27 cellular contexts compared by ENCODE assay signal in the genomic region with DNA sequence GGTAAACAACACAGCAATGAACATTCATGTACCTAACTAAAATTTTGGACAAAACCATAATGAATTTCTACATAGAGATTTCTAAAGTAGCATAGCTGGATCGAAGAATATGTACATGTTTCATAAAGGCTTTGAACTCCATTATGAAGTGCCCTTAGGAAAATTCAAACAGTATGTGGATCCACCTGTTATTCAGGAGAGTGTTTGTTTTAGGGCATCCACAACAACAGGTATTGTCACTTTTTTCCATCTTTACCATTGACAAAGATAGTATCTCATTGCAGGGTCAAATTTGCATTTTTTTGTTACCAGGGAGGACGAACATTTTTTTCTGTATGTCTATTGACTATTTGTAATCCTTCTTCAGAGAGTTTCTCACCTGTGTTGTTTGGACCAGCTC.
"Had no signal": no experiment of that assay in that cellular context is flagged by ENCODE, and none has a peak within 500 bp of the region (broad histone marks: within the 10 kb centered on the region; RNA-seq: fewer than 3 reads in every experiment).

No MANE protein-coding gene starts in this region.

- H3K9me3 Mint-ChIP-seq: stimulated activated effector memory CD8-positive, alpha-beta T cell treated with anti-CD3 and anti-CD28 coated beads, Interleukin-12 subunit alpha, Interleukin-12 subunit beta, amount 100 ng/mL, for 72 hours; stimulated activated naive CD8-positive, alpha-beta T cell treated with anti-CD3 and anti-CD28 coated beads, Interleukin-15, amount 100 ng/mL, for 72 hours; stimulated activated naive CD8-positive, alpha-beta T cell treated with anti-CD3 and anti-CD28 coated beads, Interleukin-15, Interleukin-2, amounts not matched to agents 100 ng/mL and 50 ng/mL, for 24 hours; type B pancreatic cell had no signal

- H3K4me1 Mint-ChIP-seq: stimulated activated effector memory CD8-positive, alpha-beta T cell treated with anti-CD3 and anti-CD28 coated beads, Interleukin-12 subunit alpha, Interleukin-12 subunit beta, amount 100 ng/mL, for 72 hours; stimulated activated memory B cell treated with anti-CD40 and anti-IgM and Interleukin-4, amounts not matched to agents 10 μg/mL and 1 μg/mL and 100 μg/mL, for 72 hours; stimulated activated naive B cell treated with anti-CD40 and anti-IgM and Interleukin-4, amounts not matched to agents 10 μg/mL and 1 μg/mL and 100 μg/mL, for 72 hours; stimulated activated naive CD8-positive, alpha-beta T cell treated with anti-CD3 and anti-CD28 coated beads, Interleukin-15, amount 100 ng/mL, for 72 hours had no signal

- H3K4me3 ChIP-seq: stomach, suprapubic skin, testis, thoracic aorta, thyroid gland, tibial artery, tibial nerve, transverse colon, upper lobe of left lung, upper lobe of right lung, uterus, vagina had no signal

- H3K27me3 Mint-ChIP-seq: stimulated activated naive B cell treated with anti-CD40 and anti-IgM and Interleukin-4, amounts not matched to agents 10 μg/mL and 1 μg/mL and 100 μg/mL, for 72 hours; stimulated activated naive CD8-positive, alpha-beta T cell treated with anti-CD3 and anti-CD28 coated beads, Interleukin-15, Interleukin-2, amounts not matched to agents 100 ng/mL and 50 ng/mL, for 24 hours had no signal

- H3K27ac ChIP-seq: stomach, suprapubic skin, testis, thoracic aorta, thyroid gland, tibial artery, tibial nerve, transverse colon, upper lobe of left lung, upper lobe of right lung, uterus, vagina had no signal

- H3K4me1 ChIP-seq: stomach, suprapubic skin, testis, thyroid gland, tibial artery, tibial nerve, transverse colon, upper lobe of left lung, upper lobe of right lung, uterus, vagina had no signal

- H3K4me3 Mint-ChIP-seq: stimulated activated effector memory CD8-positive, alpha-beta T cell treated with anti-CD3 and anti-CD28 coated beads, Interleukin-12 subunit alpha, Interleukin-12 subunit beta, amount 100 ng/mL, for 72 hours; stimulated activated memory B cell treated with anti-CD40 and anti-IgM and Interleukin-4, amounts not matched to agents 10 μg/mL and 1 μg/mL and 100 μg/mL, for 72 hours; stimulated activated naive B cell treated with anti-CD40 and anti-IgM and Interleukin-4, amounts not matched to agents 10 μg/mL and 1 μg/mL and 100 μg/mL, for 72 hours; stimulated activated naive CD8-positive, alpha-beta T cell treated with anti-CD3 and anti-CD28 coated beads, Interleukin-15, amount 100 ng/mL, for 72 hours; stimulated activated naive CD8-positive, alpha-beta T cell treated with anti-CD3 and anti-CD28 coated beads, Interleukin-15, Interleukin-2, amounts not matched to agents 100 ng/mL and 50 ng/mL, for 24 hours; type B pancreatic cell had no signal

- H3K9me3 ChIP-seq: stomach, suprapubic skin, testis, thoracic aorta, thyroid gland, tibial artery, tibial nerve, transverse colon, upper lobe of left lung, upper lobe of right lung, uterus, vagina had no signal

- H3K36me3 ChIP-seq: stomach, suprapubic skin, thoracic aorta, thyroid gland, tibial artery, tibial nerve, transverse colon, upper lobe of left lung, upper lobe of right lung, uterus, vagina had no signal

- DNase-seq: stimulated activated CD4-positive, alpha-beta T cell treated with anti-CD3 and anti-CD28 coated beads, Interleukin-2, amount 100 ng/mL, for 48 hours; stimulated activated CD4-positive, alpha-beta T cell treated with anti-CD3 and anti-CD28 coated beads, Interleukin-4, amount 100 ng/mL, for 1 hour; stimulated activated CD4-positive, alpha-beta T cell treated with anti-CD3 and anti-CD28 coated beads, Interleukin-4, amount 100 ng/mL, for 24 hours; stimulated activated CD4-positive, alpha-beta T cell treated with anti-CD3 and anti-CD28 coated beads, Interleukin-4, amount 100 ng/mL, for 4 hours; stimulated activated CD8-positive, alpha-beta memory T cell treated with anti-CD3 and anti-CD28 coated beads, Interleukin-4, amount 100 ng/mL, for 48 hours; stimulated activated naive B cell treated with anti-CD40 and anti-IgM and Interleukin-4, amounts not matched to agents 10 μg/mL and 1 μg/mL and 100 μg/mL, for 72 hours; stimulated activated naive CD4-positive, alpha-beta T cell; stimulated activated naive CD4-positive, alpha-beta T cell treated with Interleukin-2 at 50 U/mL for 16 hours; stimulated activated naive CD8-positive, alpha-beta T cell treated with anti-CD3 and anti-CD28 coated beads, Interleukin-15, amount 100 ng/mL, for 72 hours; stimulated activated naive CD8-positive, alpha-beta T cell treated with anti-CD3 and anti-CD28 coated beads, Interleukin-15, Interleukin-2, amounts not matched to agents 100 U/mL and 50 U/mL, for 24 hours; stomach; substantia nigra; testis; thyroid gland; tibial artery; transverse colon; upper lobe of left lung; upper lobe of right lung; uterus had no signal

- H3K27ac Mint-ChIP-seq: stimulated activated effector memory CD8-positive, alpha-beta T cell treated with anti-CD3 and anti-CD28 coated beads, Interleukin-12 subunit alpha, Interleukin-12 subunit beta, amount 100 ng/mL, for 72 hours; stimulated activated memory B cell treated with anti-CD40 and anti-IgM and Interleukin-4, amounts not matched to agents 10 μg/mL and 1 μg/mL and 100 μg/mL, for 72 hours; stimulated activated naive B cell treated with anti-CD40 and anti-IgM and Interleukin-4, amounts not matched to agents 10 μg/mL and 1 μg/mL and 100 μg/mL, for 72 hours; stimulated activated naive CD8-positive, alpha-beta T cell treated with anti-CD3 and anti-CD28 coated beads, Interleukin-15, amount 100 ng/mL, for 72 hours; stimulated activated naive CD8-positive, alpha-beta T cell treated with anti-CD3 and anti-CD28 coated beads, Interleukin-15, Interleukin-2, amounts not matched to agents 100 ng/mL and 50 ng/mL, for 24 hours; type B pancreatic cell had no signal

- H3K36me3 Mint-ChIP-seq: stimulated activated effector memory CD8-positive, alpha-beta T cell treated with anti-CD3 and anti-CD28 coated beads, Interleukin-12 subunit alpha, Interleukin-12 subunit beta, amount 100 ng/mL, for 72 hours; stimulated activated memory B cell treated with anti-CD40 and anti-IgM and Interleukin-4, amounts not matched to agents 10 μg/mL and 1 μg/mL and 100 μg/mL, for 72 hours; stimulated activated naive B cell treated with anti-CD40 and anti-IgM and Interleukin-4, amounts not matched to agents 10 μg/mL and 1 μg/mL and 100 μg/mL, for 72 hours; type B pancreatic cell had no signal
